ENCODE assay signal across 8 cellular contexts in genomic region chr20:25623225-25623735, GRCh38. TPM values are rescaled to one million over a fixed set of nuclear protein-coding genes. Genes with fewer than 3 reads are reported as not detected.
DNase-seq lines count a peak whose midpoint lies in the region; ATAC-seq and TF ChIP-seq lines count a peak whose summit lies in the region.

No MANE protein-coding gene starts in this region.

- H3K36me3 Mint-ChIP-seq in activated naive CD8-positive, alpha-beta T cell treated with anti-CD3 and anti-CD28 coated beads, Interleukin-2, amount 50 U/mL, for 24 hours (ENCODE audit: low read depth) = peaks cover 12% of the 10 kb centered on the region
- H3K36me3 Mint-ChIP-seq in progenitor cell of endocrine pancreas (ENCODE audit: insufficient read depth) = peaks cover 3% of the 10 kb centered on the region

- peak overlapping the region; percentile 95 for H3K4me2 ChIP-seq in OCI-LY3 (ENCODE audit: low read length)

- peak overlapping the region; percentile 84 for H3K4me3 Mint-ChIP-seq in activated naive CD8-positive, alpha-beta T cell treated with anti-CD3 and anti-CD28 coated beads, Interleukin-2, amount 50 U/mL, for 24 hours
- peak overlapping the region; percentile 75 for H3K4me3 Mint-ChIP-seq in progenitor cell of endocrine pancreas (ENCODE audit: low read depth)

- H3K27ac ChIP-seq in OCI-LY3 (ENCODE audit: low read length) = peak overlapping the region; percentile 84
- H3K27ac ChIP-seq in left ventricle myocardium inferior (replicated peaks) = peak overlapping the region; percentile 91

- H3K27me3 ChIP-seq in OCI-LY3 (ENCODE audit: low read depth, low read length) (no peaks in the 10 kb centered on the region), left ventricle myocardium inferior (ENCODE audit: low read depth) (no peaks in the 10 kb centered on the region)

- peaks cover 55% of the 10 kb centered on the region for H3K79me2 ChIP-seq in OCI-LY3 (ENCODE audit: low read length)

- no peak for TF ChIP-seq CTCF in OCI-LY3 (IDR thresholded peaks at IDR 0.05; ENCODE audit: low read depth, low read length)
- TF ChIP-seq CTCF in left ventricle myocardium inferior (IDR thresholded peaks at IDR 0.05; ENCODE audit: borderline replicate concordance) = no peak
- no peak for TF ChIP-seq CTCF in progenitor cell of endocrine pancreas (IDR thresholded peaks at IDR 0.05; ENCODE audit: unreplicated experiment)

- H3K9me3 ChIP-seq in OCI-LY3 (ENCODE audit: insufficient read depth, low read length) = peaks cover 4% of the 10 kb centered on the region; the same call in 1 of the 2 replicates
- no peaks in the 10 kb centered on the region for H3K9me3 ChIP-seq in left ventricle myocardium inferior (replicated peaks)

- H3K36me3 ChIP-seq in OCI-LY3 (replicated peaks; ENCODE audit: low read depth, low read length) (peaks cover 14% of the 10 kb centered on the region), left ventricle myocardium inferior (no peaks in the 10 kb centered on the region)

- peak overlapping the region; percentile 85 for H3K4me3 ChIP-seq in OCI-LY3 (ENCODE audit: low read length)
- peak overlapping the region; percentile 89 for H3K4me3 ChIP-seq in left ventricle myocardium inferior

- peak overlapping the region; percentile 97 for H3K27ac Mint-ChIP-seq in activated naive CD8-positive, alpha-beta T cell treated with anti-CD3 and anti-CD28 coated beads, Interleukin-2, amount 50 U/mL, for 24 hours
- H3K27ac Mint-ChIP-seq in progenitor cell of endocrine pancreas = peak overlapping the region; percentile 98

- peaks cover 25% of the 10 kb centered on the region for H3K4me1 Mint-ChIP-seq in activated naive CD8-positive, alpha-beta T cell treated with anti-CD3 and anti-CD28 coated beads, Interleukin-2, amount 50 U/mL, for 24 hours
- H3K4me1 Mint-ChIP-seq in progenitor cell of endocrine pancreas (ENCODE audit: low read depth) = peaks cover 13% of the 10 kb centered on the region

- H2AFZ ChIP-seq in OCI-LY3 (ENCODE audit: low read depth, low read length) = peak overlapping the region; percentile 62

- peak; percentile 28 for DNase-seq in activated naive CD4-positive, alpha-beta T cell treated with Interleukin-2 at 50 U/mL for 16 hours
- DNase-seq in activated naive CD4-positive, alpha-beta T cell (lab: John Stamatoyannopoulos, UW) = no peak
- peak; percentile 52 for DNase-seq in activated naive CD8-positive, alpha-beta T cell treated with anti-CD3 and anti-CD28 coated beads, Interleukin-2, amount 50 U/mL, for 24 hours
- DNase-seq in left ventricle myocardium inferior = peak; percentile 39
- DNase-seq in progenitor cell of endocrine pancreas (ENCODE audit: low spot score, unreplicated experiment) = peak; percentile 12
- no peak for DNase-seq in NCI-H1694 treated with DMSO at 0.1 percent for 48 hours (lab: John Stamatoyannopoulos, UW)

- H3K4me1 ChIP-seq in OCI-LY3 (ENCODE audit: low read length) = peaks cover 24% of the 10 kb centered on the region
- peaks cover 29% of the 10 kb centered on the region for H3K4me1 ChIP-seq in left ventricle myocardium inferior

- H3K9me3 Mint-ChIP-seq in activated naive CD8-positive, alpha-beta T cell treated with anti-CD3 and anti-CD28 coated beads, Interleukin-2, amount 50 U/mL, for 24 hours = peaks cover 6% of the 10 kb centered on the region
- peaks cover 4% of the 10 kb centered on the region for H3K9me3 Mint-ChIP-seq in progenitor cell of endocrine pancreas (ENCODE audit: low read depth)

- ATAC-seq in HG02938 (IDR thresholded peaks at IDR 0.05; ENCODE audit: unreplicated experiment) = peak; percentile 20
- ATAC-seq in activated naive CD8-positive, alpha-beta T cell treated with anti-CD3 and anti-CD28 coated beads, Interleukin-2, amount 50 U/mL, for 24 hours = peak; percentile 1

- peaks cover 2% of the 10 kb centered on the region for H3K27me3 Mint-ChIP-seq in activated naive CD8-positive, alpha-beta T cell treated with anti-CD3 and anti-CD28 coated beads, Interleukin-2, amount 50 U/mL, for 24 hours
- H3K27me3 Mint-ChIP-seq in progenitor cell of endocrine pancreas = no peaks in the 10 kb centered on the region

- H3K9ac ChIP-seq in OCI-LY3 (ENCODE audit: low read length) = peak overlapping the region; percentile 94

- peaks cover 5% of the 10 kb centered on the region; the same call in 1 of the 2 replicates for H4K20me1 ChIP-seq in OCI-LY3 (ENCODE audit: insufficient read depth, low read length)

- intact Hi-C loops in left ventricle myocardium inferior (cut with micrococcal nuclease) = no loop called here

RNA-seq across cellular contexts. Expression of gene NANP, which starts 0.5 kb away (rescaled TPM):
- total RNA-seq in left ventricle myocardium inferior = 2.7 TPM
- total RNA-seq in progenitor cell of endocrine pancreas = 3.3 and 4.0 TPM in 2 replicates

RNA-seq across cellular contexts. Expression of gene NINL, which starts 37.9 kb away (rescaled TPM):
- total RNA-seq in left ventricle myocardium inferior (1.8 TPM), progenitor cell of endocrine pancreas (114 and 125 TPM in 2 replicates)

Comparison
In these comparisons a context has a peak if more than half of its experiments do, and no peak if none do; other contexts are left out.
1. DNase-seq: peak in activated naive CD4-positive, alpha-beta T cell treated with Interleukin-2 at 50 U/mL for 16 hours (single experiment), activated naive CD8-positive, alpha-beta T cell treated with anti-CD3 and anti-CD28 coated beads, Interleukin-2, amount 50 U/mL, for 24 hours (single experiment), left ventricle myocardium inferior (single experiment) and progenitor cell of endocrine pancreas (single experiment); none in activated naive CD4-positive, alpha-beta T cell (0 of 4) and NCI-H1694 treated with DMSO at 0.1 percent for 48 hours (single experiment).
2. RNA of gene NINL, which starts 37.9 kb away (total RNA-seq): 114 to 125 TPM in progenitor cell of endocrine pancreas; 1.8 TPM in left ventricle myocardium inferior (single experiment); every median in the first group is over 10 times any median in the second.